Comparison of ENCODE assay signal across 8 cellular contexts in the genomic region with DNA sequence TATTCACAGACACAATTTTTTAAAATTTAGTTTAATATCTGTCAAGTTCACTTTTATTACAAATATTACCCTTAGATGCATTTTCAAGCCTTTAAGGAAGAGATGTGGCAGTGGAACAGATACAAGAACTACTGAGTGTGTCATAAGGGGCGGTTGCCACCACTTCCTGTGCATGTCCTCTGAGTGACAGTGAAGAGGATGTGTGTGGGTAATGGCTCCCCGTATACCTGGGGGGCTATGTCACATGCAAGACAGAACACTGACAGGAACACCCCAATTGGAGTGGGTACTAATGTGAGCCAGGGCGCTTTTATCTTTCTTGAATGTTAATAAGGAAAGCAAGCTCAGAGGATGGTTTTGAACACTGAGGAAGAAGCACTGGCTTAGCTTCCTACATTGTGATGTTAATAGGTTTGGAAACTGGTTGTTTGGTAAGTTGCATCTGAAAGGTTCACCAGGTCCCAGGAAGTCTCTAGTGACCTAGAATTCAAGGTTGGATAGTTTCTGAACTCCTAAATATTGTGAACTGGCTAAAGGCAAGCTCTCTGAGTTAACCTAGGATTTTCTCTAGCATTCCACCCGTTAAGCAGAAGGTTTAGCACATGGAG.
A peak's percentile ranks its signal among the peaks of the same experiment; 100 is the strongest.
DNase-seq lines count a peak whose midpoint lies in the region; ATAC-seq and TF ChIP-seq lines count a peak whose summit lies in the region.

No MANE protein-coding gene starts in this region.

- WGBS in esophagus muscularis mucosa: 63% methylated on average over 4 of the region's 4 CpGs

- H3K4me3 ChIP-seq in GM23338: no peak overlapping the region
- no peak overlapping the region for H3K4me3 ChIP-seq in esophagus muscularis mucosa

- no peak overlapping the region for H3K4me2 ChIP-seq in GM23338

- ATAC-seq in GM23338: peak; percentile 53

- no peaks in the 10 kb centered on the region for H3K36me3 ChIP-seq in GM23338 (ENCODE audit: insufficient read depth)
- peaks cover 0 to 21% (median 3%) of the 10 kb centered on the region in 4 donors for H3K36me3 ChIP-seq in esophagus muscularis mucosa

- H3K27me3 ChIP-seq in GM23338 (ENCODE audit: insufficient read depth) (no peaks in the 10 kb centered on the region), esophagus muscularis mucosa (no peaks in the 10 kb centered on the region)

- no peaks in the 10 kb centered on the region for H3K9me3 ChIP-seq in esophagus muscularis mucosa

- H3K4me1 Mint-ChIP-seq in GM23338: peaks cover 11% of the 10 kb centered on the region
- peaks cover 54% of the 10 kb centered on the region for H3K4me1 Mint-ChIP-seq in activated T-helper 2 cell treated with anti-CD3 and anti-CD28 coated beads, Interferon-gamma antibody, Interleukin-2, Interleukin-4, amounts not matched to agents 10 μg/mL and 5 μg/mL and 100 μg/mL, durations not matched to agents 14 hours and 24 hours and 36 hours (ENCODE audit: low read depth)

- POLR2A ChIA-PET in GM10248 (lab: Yijun Ruan, JAX): no interaction called here

- H3K27ac ChIP-seq in GM23338 (ENCODE audit: low read depth) (no peak overlapping the region), esophagus muscularis mucosa (replicated peaks in 1 of 4) (no peak overlapping the region)

- peaks cover 11% of the 10 kb centered on the region; the same call in 2 of the 3 replicates for H3K9me3 Mint-ChIP-seq in GM23338
- H3K9me3 Mint-ChIP-seq in activated T-helper 2 cell treated with anti-CD3 and anti-CD28 coated beads, Interferon-gamma antibody, Interleukin-2, Interleukin-4, amounts not matched to agents 10 μg/mL and 5 μg/mL and 100 μg/mL, durations not matched to agents 14 hours and 24 hours and 36 hours: no peaks in the 10 kb centered on the region

- no peaks in the 10 kb centered on the region for H3F3A ChIP-seq in GM23338 (replicated peaks; ENCODE audit: low read depth)

- intact Hi-C loops in activated T-helper 2 cell treated with anti-CD3 and anti-CD28 coated beads, Interferon-gamma antibody, Interleukin-2, Interleukin-4, amounts not matched to agents 10 μg/mL and 5 μg/mL and 100 μg/mL, durations not matched to agents 14 hours and 24 hours and 36 hours (cut with micrococcal nuclease): loop anchor here (2.0 kb wide), 1 partner anchor 34 kb away; no protein-coding TSS in a partner anchor
- intact Hi-C loops in esophagus muscularis mucosa (cut with DNase I): no loop called here

- no peaks in the 10 kb centered on the region for H4K20me1 ChIP-seq in GM23338 (replicated peaks; ENCODE audit: insufficient read depth)

- TF ChIP-seq POLR2A in esophagus muscularis mucosa (IDR thresholded peaks at IDR 0.05; ENCODE audit: low read depth): no peak

- CTCF ChIA-PET in GM10248 (lab: Yijun Ruan, JAX): interaction anchor here (2.0 to 3.9 kb wide), 2 partner anchors 10 to 24 kb away, joined by 6 to 26 read pairs; no protein-coding TSS in a partner anchor

- H2AFZ ChIP-seq in GM23338: no peak overlapping the region

- H3K36me3 Mint-ChIP-seq in GM23338 (ENCODE audit: low read depth): peaks cover 20% of the 10 kb centered on the region
- peaks cover 46% of the 10 kb centered on the region for H3K36me3 Mint-ChIP-seq in activated T-helper 2 cell treated with anti-CD3 and anti-CD28 coated beads, Interferon-gamma antibody, Interleukin-2, Interleukin-4, amounts not matched to agents 10 μg/mL and 5 μg/mL and 100 μg/mL, durations not matched to agents 14 hours and 24 hours and 36 hours (ENCODE audit: low read depth)

- no peak for TF ChIP-seq CTCF in GM10248 (IDR thresholded peaks at IDR 0.05; ENCODE audit: control extremely low read depth, extremely low read depth, low read depth, missing control alignments)
- no peak for TF ChIP-seq CTCF in GM23338 (conservative IDR thresholded peaks at IDR 0.05; ENCODE audit: low read depth in 2 of 2)
- no peak for TF ChIP-seq CTCF in esophagus muscularis mucosa (IDR thresholded peaks at IDR 0.05)

- H3K4me1 ChIP-seq in GM23338 (ENCODE audit: insufficient read depth) (0 out of 2 replicates have a peak, but pooled peaks cover 7% of the 10 kb centered on the region), esophagus muscularis mucosa (no peaks in the 10 kb centered on the region)

- H3K9me2 ChIP-seq in GM23338 (ENCODE audit: insufficient read depth): 0 out of 2 replicates have a peak, but pooled peaks cover 5% of the 10 kb centered on the region

- no peak overlapping the region; the same call in 1 of the 2 replicates for H3K27ac Mint-ChIP-seq in GM23338
- peak overlapping the region; percentile 52 for H3K27ac Mint-ChIP-seq in activated T-helper 2 cell treated with anti-CD3 and anti-CD28 coated beads, Interferon-gamma antibody, Interleukin-2, Interleukin-4, amounts not matched to agents 10 μg/mL and 5 μg/mL and 100 μg/mL, durations not matched to agents 14 hours and 24 hours and 36 hours

- peak; percentile 32 for DNase-seq in GM10248 (ENCODE audit: extremely low spot score)
- DNase-seq in GM23338 (ENCODE audit: low spot score): peak; percentile 41
- peak; percentile 50 to 57 for DNase-seq in NOMO-1 (lab: John Stamatoyannopoulos, UW; ENCODE audit: unreplicated experiment in 2 of 2)
- peak; percentile 56 for DNase-seq in activated T-helper 2 cell treated with anti-CD3 and anti-CD28 coated beads, Interferon-gamma antibody, Interleukin-2, Interleukin-4, amounts not matched to agents 10 μg/mL and 5 μg/mL and 100 μg/mL, durations not matched to agents 14 hours and 24 hours and 36 hours (ENCODE audit: low spot score)
- DNase-seq in stimulated activated CD8-positive, alpha-beta memory T cell treated with anti-CD3 and anti-CD28 coated beads, Interleukin-15, amount 100 ng/mL, for 1 hour (ENCODE audit: low read depth): peak; percentile 51
- no peak for DNase-seq in NCI-H82 treated with DMSO at 0.1 percent for 48 hours (lab: John Stamatoyannopoulos, UW; ENCODE audit: unreplicated experiment)
- no peak for DNase-seq in esophagus muscularis mucosa (ENCODE audit: extremely low spot score)
- DNase-seq in DMS79 (lab: John Stamatoyannopoulos, UW): no peak

- no peak overlapping the region for H3K4me3 Mint-ChIP-seq in GM23338
- no peak overlapping the region for H3K4me3 Mint-ChIP-seq in activated T-helper 2 cell treated with anti-CD3 and anti-CD28 coated beads, Interferon-gamma antibody, Interleukin-2, Interleukin-4, amounts not matched to agents 10 μg/mL and 5 μg/mL and 100 μg/mL, durations not matched to agents 14 hours and 24 hours and 36 hours (ENCODE audit: low read depth)

- no peaks in the 10 kb centered on the region for H3K79me2 ChIP-seq in GM23338 (replicated peaks; ENCODE audit: insufficient read depth)

- TF ChIP-seq EP300 in esophagus muscularis mucosa (IDR thresholded peaks at IDR 0.05): no peak

- no peaks in the 10 kb centered on the region for H3K27me3 Mint-ChIP-seq in GM23338 (ENCODE audit: insufficient read depth, low read depth, poor library complexity)
- H3K27me3 Mint-ChIP-seq in activated T-helper 2 cell treated with anti-CD3 and anti-CD28 coated beads, Interferon-gamma antibody, Interleukin-2, Interleukin-4, amounts not matched to agents 10 μg/mL and 5 μg/mL and 100 μg/mL, durations not matched to agents 14 hours and 24 hours and 36 hours (ENCODE audit: low read depth): no peaks in the 10 kb centered on the region

TF ChIP-seq in GM23338, 12 proteins besides CTCF, POLR2A, EP300 and RAD21 (continues in another document):
- TF ChIP-seq EZH2 (IDR thresholded peaks at IDR 0.05; ENCODE audit: low read depth, unreplicated experiment): no peak
- TF ChIP-seq POLR2AphosphoS5 (IDR thresholded peaks at IDR 0.05; ENCODE audit: low read depth): no peak

Comparison
In these comparisons a context has a peak if more than half of its experiments do, and no peak if none do; other contexts are left out.
1. DNase-seq: peak in GM10248 (single experiment), GM23338 (single experiment), NOMO-1 (2 of 2), activated T-helper 2 cell treated with anti-CD3 and anti-CD28 coated beads, Interferon-gamma antibody, Interleukin-2, Interleukin-4, amounts not matched to agents 10 μg/mL and 5 μg/mL and 100 μg/mL, durations not matched to agents 14 hours and 24 hours and 36 hours (single experiment) and stimulated activated CD8-positive, alpha-beta memory T cell treated with anti-CD3 and anti-CD28 coated beads, Interleukin-15, amount 100 ng/mL, for 1 hour (single experiment); none in NCI-H82 treated with DMSO at 0.1 percent for 48 hours (single experiment), esophagus muscularis mucosa (single experiment) and DMS79 (single experiment).